In the genomic region with DNA sequence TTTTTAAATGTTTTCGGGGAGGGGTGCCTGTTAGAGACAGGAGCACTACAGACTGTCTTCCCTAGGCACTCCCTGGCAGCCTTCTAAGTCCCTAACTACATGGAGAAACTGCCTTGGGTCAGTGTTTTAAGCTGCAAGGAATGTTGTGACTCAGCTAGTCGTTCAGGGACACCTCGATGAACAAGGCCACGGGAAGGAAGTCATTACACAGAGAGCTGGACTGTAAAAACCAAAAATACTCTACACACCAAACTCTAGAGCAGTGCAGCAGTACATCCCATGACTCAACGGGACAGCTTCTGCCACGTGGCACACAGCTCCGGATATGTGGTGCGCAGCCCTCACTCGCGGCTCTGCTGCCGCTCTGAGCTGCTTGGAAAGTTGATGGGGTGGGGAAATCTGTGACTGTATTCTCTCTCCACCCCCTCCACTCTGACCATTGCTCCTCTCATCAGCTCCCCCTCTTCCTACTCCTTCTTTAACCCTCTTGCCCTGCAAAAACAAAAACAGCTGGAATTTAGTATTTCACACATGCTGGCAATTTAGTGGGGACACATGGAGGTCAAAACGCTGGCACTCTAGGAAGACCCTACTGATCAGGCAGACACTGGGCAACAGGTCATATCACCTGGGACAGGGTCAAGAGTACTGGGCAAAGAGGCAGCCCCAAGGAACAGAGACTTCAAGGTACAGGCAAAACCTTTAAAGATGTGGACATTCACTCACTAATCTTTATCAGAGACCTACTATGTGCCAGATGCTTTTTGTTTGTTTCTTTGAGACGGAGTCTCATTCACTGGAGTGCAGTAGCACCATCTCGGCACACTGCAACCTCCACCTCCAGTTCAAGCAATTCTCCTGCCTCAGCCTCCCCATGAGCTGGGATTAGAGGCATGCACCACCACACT, we compare ENCODE assay signal across 1 cellular context.
TF ChIP-seq lines count a peak whose summit lies in the region.

No MANE protein-coding gene starts in this region.

TF ChIP-seq in HepG2, 621 proteins besides CTCF, POLR2A, EP300 and RAD21 (continued from another document and continues in another):
- TF ChIP-seq, protein P1, sequence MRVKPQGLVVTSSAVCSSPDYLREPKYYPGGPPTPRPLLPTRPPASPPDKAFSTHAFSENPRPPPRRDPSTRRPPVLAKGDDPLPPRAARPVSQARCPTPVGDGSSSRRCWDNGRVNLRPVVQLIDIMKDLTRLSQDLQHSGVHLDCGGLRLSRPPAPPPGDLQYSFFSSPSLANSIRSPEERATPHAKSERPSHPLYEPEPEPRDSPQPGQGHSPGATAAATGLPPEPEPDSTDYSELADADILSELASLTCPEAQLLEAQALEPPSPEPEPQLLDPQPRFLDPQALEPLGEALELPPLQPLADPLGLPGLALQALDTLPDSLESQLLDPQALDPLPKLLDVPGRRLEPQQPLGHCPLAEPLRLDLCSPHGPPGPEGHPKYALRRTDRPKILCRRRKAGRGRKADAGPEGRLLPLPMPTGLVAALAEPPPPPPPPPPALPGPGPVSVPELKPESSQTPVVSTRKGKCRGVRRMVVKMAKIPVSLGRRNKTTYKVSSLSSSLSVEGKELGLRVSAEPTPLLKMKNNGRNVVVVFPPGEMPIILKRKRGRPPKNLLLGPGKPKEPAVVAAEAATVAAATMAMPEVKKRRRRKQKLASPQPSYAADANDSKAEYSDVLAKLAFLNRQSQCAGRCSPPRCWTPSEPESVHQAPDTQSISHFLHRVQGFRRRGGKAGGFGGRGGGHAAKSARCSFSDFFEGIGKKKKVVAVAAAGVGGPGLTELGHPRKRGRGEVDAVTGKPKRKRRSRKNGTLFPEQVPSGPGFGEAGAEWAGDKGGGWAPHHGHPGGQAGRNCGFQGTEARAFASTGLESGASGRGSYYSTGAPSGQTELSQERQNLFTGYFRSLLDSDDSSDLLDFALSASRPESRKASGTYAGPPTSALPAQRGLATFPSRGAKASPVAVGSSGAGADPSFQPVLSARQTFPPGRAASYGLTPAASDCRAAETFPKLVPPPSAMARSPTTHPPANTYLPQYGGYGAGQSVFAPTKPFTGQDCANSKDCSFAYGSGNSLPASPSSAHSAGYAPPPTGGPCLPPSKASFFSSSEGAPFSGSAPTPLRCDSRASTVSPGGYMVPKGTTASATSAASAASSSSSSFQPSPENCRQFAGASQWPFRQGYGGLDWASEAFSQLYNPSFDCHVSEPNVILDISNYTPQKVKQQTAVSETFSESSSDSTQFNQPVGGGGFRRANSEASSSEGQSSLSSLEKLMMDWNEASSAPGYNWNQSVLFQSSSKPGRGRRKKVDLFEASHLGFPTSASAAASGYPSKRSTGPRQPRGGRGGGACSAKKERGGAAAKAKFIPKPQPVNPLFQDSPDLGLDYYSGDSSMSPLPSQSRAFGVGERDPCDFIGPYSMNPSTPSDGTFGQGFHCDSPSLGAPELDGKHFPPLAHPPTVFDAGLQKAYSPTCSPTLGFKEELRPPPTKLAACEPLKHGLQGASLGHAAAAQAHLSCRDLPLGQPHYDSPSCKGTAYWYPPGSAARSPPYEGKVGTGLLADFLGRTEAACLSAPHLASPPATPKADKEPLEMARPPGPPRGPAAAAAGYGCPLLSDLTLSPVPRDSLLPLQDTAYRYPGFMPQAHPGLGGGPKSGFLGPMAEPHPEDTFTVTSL (CRISPR knock-in tag; IDR thresholded peaks at IDR 0.05; ENCODE audit: borderline replicate concordance): no peak
- TF ChIP-seq U2AF2 (IDR thresholded peaks at IDR 0.05; ENCODE audit: low read depth, low read length) (no peak), ZNF556 (CRISPR knock-in tag; IDR thresholded peaks at IDR 0.05; ENCODE audit: borderline replicate concordance) (no peak; the same call in 1 of the 2 replicates), NFKBIZ (CRISPR knock-in tag; IDR thresholded peaks at IDR 0.05) (no peak), ZNF713 (CRISPR knock-in tag; IDR thresholded peaks at IDR 0.05) (no peak), ZHX1 (CRISPR knock-in tag; IDR thresholded peaks at IDR 0.05; ENCODE audit: low read depth) (no peak), MIXL1 (CRISPR knock-in tag; IDR thresholded peaks at IDR 0.05) (peak; percentile 9; the same call in 1 of the 2 replicates), FIP1L1 (IDR thresholded peaks at IDR 0.05; ENCODE audit: borderline replicate concordance, insufficient read depth, low read depth, low read length) (no peak), SKI (IDR thresholded peaks at IDR 0.05; ENCODE audit: partially characterized antibody) (no peak), ZBTB7A (CRISPR knock-in tag; IDR thresholded peaks at IDR 0.05) (peak; percentile 82; the same call in 1 of the 2 replicates), PBX2 (CRISPR knock-in tag; IDR thresholded peaks at IDR 0.05) (no peak), SMARCC2 (IDR thresholded peaks at IDR 0.05) (0 out of 2 replicates have a peak, but pooled peaks have one; percentile 56), ZNF383 (CRISPR knock-in tag; IDR thresholded peaks at IDR 0.05; ENCODE audit: borderline replicate concordance) (no peak), REXO4 (CRISPR knock-in tag; IDR thresholded peaks at IDR 0.05; ENCODE audit: borderline replicate concordance) (no peak), SYNCRIP (IDR thresholded peaks at IDR 0.05; ENCODE audit: insufficient read depth, low read depth, low read length) (no peak), CHD4 (IDR thresholded peaks at IDR 0.05; ENCODE audit: borderline replicate concordance, low read length) (no peak), ZC3H4 (CRISPR knock-in tag; IDR thresholded peaks at IDR 0.05; ENCODE audit: borderline replicate concordance) (no peak), ZNF263 (CRISPR knock-in tag; IDR thresholded peaks at IDR 0.05) (peak; percentile 48; the same call in 1 of the 2 replicates), PLRG1 (conservative IDR thresholded peaks at IDR 0.05) (no peak), KLF16 (CRISPR knock-in tag; IDR thresholded peaks at IDR 0.05) (peak in 1 of 2 experiments; percentile 82; a peak in 1 of 4 replicates), MAZ (IDR thresholded peaks at IDR 0.05; ENCODE audit: borderline replicate concordance, low read depth, low read length) (no peak; the same call in 1 of the 2 replicates), MAZ (CRISPR knock-in tag; IDR thresholded peaks at IDR 0.05; ENCODE audit: low read depth) (no peak), ZFX (CRISPR knock-in tag; IDR thresholded peaks at IDR 0.05; ENCODE audit: low read depth) (peak; percentile 54; the same call in 1 of the 2 replicates), ZNF430 (CRISPR knock-in tag; IDR thresholded peaks at IDR 0.05) (peak; percentile 74; the same call in 1 of the 2 replicates), RBAK (CRISPR knock-in tag; IDR thresholded peaks at IDR 0.05) (no peak), SRY (CRISPR knock-in tag; IDR thresholded peaks at IDR 0.05) (0 out of 2 replicates have a peak, but pooled peaks have one; percentile 47), RARA (CRISPR knock-in tag; IDR thresholded peaks at IDR 0.05) (peak; percentile 30; the same call in 1 of the 2 replicates)
- TF ChIP-seq, protein P2, sequence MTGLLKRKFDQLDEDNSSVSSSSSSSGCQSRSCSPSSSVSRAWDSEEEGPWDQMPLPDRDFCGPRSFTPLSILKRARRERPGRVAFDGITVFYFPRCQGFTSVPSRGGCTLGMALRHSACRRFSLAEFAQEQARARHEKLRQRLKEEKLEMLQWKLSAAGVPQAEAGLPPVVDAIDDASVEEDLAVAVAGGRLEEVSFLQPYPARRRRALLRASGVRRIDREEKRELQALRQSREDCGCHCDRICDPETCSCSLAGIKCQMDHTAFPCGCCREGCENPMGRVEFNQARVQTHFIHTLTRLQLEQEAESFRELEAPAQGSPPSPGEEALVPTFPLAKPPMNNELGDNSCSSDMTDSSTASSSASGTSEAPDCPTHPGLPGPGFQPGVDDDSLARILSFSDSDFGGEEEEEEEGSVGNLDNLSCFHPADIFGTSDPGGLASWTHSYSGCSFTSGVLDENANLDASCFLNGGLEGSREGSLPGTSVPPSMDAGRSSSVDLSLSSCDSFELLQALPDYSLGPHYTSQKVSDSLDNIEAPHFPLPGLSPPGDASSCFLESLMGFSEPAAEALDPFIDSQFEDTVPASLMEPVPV (CRISPR knock-in tag; IDR thresholded peaks at IDR 0.05): 0 out of 2 replicates have a peak, but pooled peaks have one; percentile 61
- TF ChIP-seq, protein P3, sequence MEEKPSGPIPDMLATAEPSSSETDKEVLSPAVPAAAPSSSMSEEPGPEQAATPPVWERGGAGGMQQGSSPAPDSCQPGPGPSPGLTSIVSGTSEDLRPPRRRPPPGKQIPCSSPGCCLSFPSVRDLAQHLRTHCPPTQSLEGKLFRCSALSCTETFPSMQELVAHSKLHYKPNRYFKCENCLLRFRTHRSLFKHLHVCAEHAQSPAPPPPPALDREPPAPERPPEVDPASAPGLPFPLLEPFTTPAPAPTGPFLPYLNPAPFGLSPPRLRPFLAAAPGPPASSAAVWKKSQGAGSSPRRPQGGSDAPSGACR (CRISPR knock-in tag; IDR thresholded peaks at IDR 0.05): no peak
- TF ChIP-seq, protein P4, sequence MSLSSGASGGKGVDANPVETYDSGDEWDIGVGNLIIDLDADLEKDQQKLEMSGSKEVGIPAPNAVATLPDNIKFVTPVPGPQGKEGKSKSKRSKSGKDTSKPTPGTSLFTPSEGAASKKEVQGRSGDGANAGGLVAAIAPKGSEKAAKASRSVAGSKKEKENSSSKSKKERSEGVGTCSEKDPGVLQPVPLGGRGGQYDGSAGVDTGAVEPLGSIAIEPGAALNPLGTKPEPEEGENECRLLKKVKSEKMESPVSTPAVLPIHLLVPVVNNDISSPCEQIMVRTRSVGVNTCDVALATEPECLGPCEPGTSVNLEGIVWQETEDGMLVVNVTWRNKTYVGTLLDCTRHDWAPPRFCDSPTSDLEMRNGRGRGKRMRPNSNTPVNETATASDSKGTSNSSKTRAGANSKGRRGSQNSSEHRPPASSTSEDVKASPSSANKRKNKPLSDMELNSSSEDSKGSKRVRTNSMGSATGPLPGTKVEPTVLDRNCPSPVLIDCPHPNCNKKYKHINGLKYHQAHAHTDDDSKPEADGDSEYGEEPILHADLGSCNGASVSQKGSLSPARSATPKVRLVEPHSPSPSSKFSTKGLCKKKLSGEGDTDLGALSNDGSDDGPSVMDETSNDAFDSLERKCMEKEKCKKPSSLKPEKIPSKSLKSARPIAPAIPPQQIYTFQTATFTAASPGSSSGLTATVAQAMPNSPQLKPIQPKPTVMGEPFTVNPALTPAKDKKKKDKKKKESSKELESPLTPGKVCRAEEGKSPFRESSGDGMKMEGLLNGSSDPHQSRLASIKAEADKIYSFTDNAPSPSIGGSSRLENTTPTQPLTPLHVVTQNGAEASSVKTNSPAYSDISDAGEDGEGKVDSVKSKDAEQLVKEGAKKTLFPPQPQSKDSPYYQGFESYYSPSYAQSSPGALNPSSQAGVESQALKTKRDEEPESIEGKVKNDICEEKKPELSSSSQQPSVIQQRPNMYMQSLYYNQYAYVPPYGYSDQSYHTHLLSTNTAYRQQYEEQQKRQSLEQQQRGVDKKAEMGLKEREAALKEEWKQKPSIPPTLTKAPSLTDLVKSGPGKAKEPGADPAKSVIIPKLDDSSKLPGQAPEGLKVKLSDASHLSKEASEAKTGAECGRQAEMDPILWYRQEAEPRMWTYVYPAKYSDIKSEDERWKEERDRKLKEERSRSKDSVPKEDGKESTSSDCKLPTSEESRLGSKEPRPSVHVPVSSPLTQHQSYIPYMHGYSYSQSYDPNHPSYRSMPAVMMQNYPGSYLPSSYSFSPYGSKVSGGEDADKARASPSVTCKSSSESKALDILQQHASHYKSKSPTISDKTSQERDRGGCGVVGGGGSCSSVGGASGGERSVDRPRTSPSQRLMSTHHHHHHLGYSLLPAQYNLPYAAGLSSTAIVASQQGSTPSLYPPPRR (CRISPR knock-in tag; IDR thresholded peaks at IDR 0.05; ENCODE audit: borderline replicate concordance): no peak; the same call in 1 of the 2 replicates
- TF ChIP-seq, protein P5, sequence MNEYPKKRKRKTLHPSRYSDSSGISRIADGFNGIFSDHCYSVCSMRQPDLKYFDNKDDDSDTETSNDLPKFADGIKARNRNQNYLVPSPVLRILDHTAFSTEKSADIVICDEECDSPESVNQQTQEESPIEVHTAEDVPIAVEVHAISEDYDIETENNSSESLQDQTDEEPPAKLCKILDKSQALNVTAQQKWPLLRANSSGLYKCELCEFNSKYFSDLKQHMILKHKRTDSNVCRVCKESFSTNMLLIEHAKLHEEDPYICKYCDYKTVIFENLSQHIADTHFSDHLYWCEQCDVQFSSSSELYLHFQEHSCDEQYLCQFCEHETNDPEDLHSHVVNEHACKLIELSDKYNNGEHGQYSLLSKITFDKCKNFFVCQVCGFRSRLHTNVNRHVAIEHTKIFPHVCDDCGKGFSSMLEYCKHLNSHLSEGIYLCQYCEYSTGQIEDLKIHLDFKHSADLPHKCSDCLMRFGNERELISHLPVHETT (CRISPR knock-in tag; conservative IDR thresholded peaks at IDR 0.05): 0 out of 2 replicates have a peak, but pooled peaks have one; percentile 46
